Comparison of ENCODE assay signal across 16 cellular contexts in the genomic region with DNA sequence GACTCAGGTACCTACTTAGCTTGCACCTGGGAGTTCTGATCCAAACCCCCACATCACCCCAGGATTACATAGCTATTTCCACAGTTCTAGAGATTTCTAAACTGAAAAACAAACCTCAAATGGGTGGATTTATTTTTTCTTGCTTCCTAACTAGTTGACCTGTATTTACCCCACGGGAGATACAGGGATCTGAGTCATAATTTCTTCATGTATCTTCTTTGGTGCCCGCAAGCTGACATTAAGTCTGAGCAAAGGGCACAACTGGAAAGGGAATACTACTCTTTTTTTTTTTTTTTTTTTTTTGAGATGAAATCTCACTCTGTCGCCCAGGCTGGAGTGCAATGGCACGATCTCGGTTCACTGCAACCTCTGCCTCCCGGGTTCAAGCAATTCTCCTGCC. TPM values are rescaled to one million over a fixed set of nuclear protein-coding genes. Genes with fewer than 3 reads are reported as not detected.
DNase-seq lines count a peak whose midpoint lies in the region; ATAC-seq and TF ChIP-seq lines count a peak whose summit lies in the region.
"Had no signal": no experiment of that assay in that cellular context is flagged by ENCODE, and none has a peak within 500 bp of the region (broad histone marks: within the 10 kb centered on the region; RNA-seq: fewer than 3 reads in every experiment).

No MANE protein-coding gene starts in this region.

- H3K9me3 ChIP-seq in breast epithelium: no peaks in the 10 kb centered on the region
- H3K9me3 ChIP-seq: BLaER1 treated with 17β-estradiol and CSF1 and Interleukin-3, amounts not matched to agents 10 nM and 100 nM had no signal

- H3K27ac Mint-ChIP-seq in MCF 10A (ENCODE audit: low read depth, unreplicated experiment) (no peak overlapping the region), GM23338 (no peak overlapping the region)
- no peak overlapping the region for H3K27ac Mint-ChIP-seq in effector memory CD8-positive, alpha-beta T cell
- H3K27ac Mint-ChIP-seq: CD4-positive, CD25-positive, alpha-beta regulatory T cell; IgD-negative memory B cell had no signal

- intact Hi-C loops in MCF 10A (cut with micrococcal nuclease) (no loop called here), breast epithelium (cut with DNase I; ENCODE audit: low total_unique reads) (loop anchor here (10.0 kb wide), 1 partner anchor 306 kb away; no protein-coding TSS in a partner anchor)

- H3K36me3 ChIP-seq in breast epithelium: no peaks in the 10 kb centered on the region
- no peaks in the 10 kb centered on the region for H3K36me3 ChIP-seq in GM23338 (ENCODE audit: insufficient read depth)
- H3K36me3 ChIP-seq: BLaER1 treated with 17β-estradiol and CSF1 and Interleukin-3, amounts not matched to agents 10 nM and 100 nM had no signal

- no peaks in the 10 kb centered on the region for H3K4me1 ChIP-seq in breast epithelium
- H3K4me1 ChIP-seq in GM23338 (ENCODE audit: insufficient read depth): peaks cover 5% of the 10 kb centered on the region; the same call in 1 of the 2 replicates
- H3K4me1 ChIP-seq: BLaER1 treated with 17β-estradiol and CSF1 and Interleukin-3, amounts not matched to agents 10 nM and 100 nM had no signal

- H3K79me2 ChIP-seq in GM23338 (replicated peaks; ENCODE audit: insufficient read depth): no peaks in the 10 kb centered on the region

- BruUV-seq in MCF 10A (replicated peaks; lab: Mats Ljungman, UMichigan): no TSS peak

- H4K20me1 ChIP-seq in GM23338 (replicated peaks; ENCODE audit: insufficient read depth): no peaks in the 10 kb centered on the region
- H4K20me1 ChIP-seq: BLaER1 treated with 17β-estradiol and CSF1 and Interleukin-3, amounts not matched to agents 10 nM and 100 nM had no signal

- H3K27me3 ChIP-seq in breast epithelium (no peaks in the 10 kb centered on the region), GM23338 (ENCODE audit: insufficient read depth) (no peaks in the 10 kb centered on the region)

- H3K4me3 ChIP-seq in breast epithelium: no peak overlapping the region
- H3K4me3 ChIP-seq in GM23338: no peak overlapping the region
- H3K4me3 ChIP-seq: BLaER1 treated with 17β-estradiol and CSF1 and Interleukin-3, amounts not matched to agents 10 nM and 100 nM had no signal

- CTCF ChIA-PET in MCF 10A (lab: Yijun Ruan, JAX): interaction anchor here (0.6 to 2.7 kb wide), 4 partner anchors 16 to 203 kb away, joined by 3 to 14 read pairs (median 3); no protein-coding TSS in a partner anchor

- H3K9me3 Mint-ChIP-seq in MCF 10A (ENCODE audit: unreplicated experiment): peaks cover 8% of the 10 kb centered on the region
- no peaks in the 10 kb centered on the region for H3K9me3 Mint-ChIP-seq in effector memory CD8-positive, alpha-beta T cell
- H3K9me3 Mint-ChIP-seq in GM23338: no peaks in the 10 kb centered on the region
- H3K9me3 Mint-ChIP-seq: IgD-negative memory B cell had no signal

- ATAC-seq in left lobe of liver (peak; percentile 17), GM23338 (no peak)
- ATAC-seq in effector memory CD8-positive, alpha-beta T cell (replicated peaks): no peak
- ATAC-seq: HCT116 had no signal

- H3K36me3 Mint-ChIP-seq in MCF 10A (ENCODE audit: insufficient read depth, unreplicated experiment) (no peaks in the 10 kb centered on the region), GM23338 (ENCODE audit: low read depth) (no peaks in the 10 kb centered on the region)
- no peaks in the 10 kb centered on the region for H3K36me3 Mint-ChIP-seq in effector memory CD8-positive, alpha-beta T cell (ENCODE audit: insufficient read depth)
- H3K36me3 Mint-ChIP-seq: CD4-positive, CD25-positive, alpha-beta regulatory T cell; IgD-negative memory B cell had no signal

- H3F3A ChIP-seq in GM23338 (replicated peaks; ENCODE audit: low read depth): no peaks in the 10 kb centered on the region

- H3K4me3 Mint-ChIP-seq in MCF 10A (ENCODE audit: unreplicated experiment): no peak overlapping the region
- H3K4me3 Mint-ChIP-seq in effector memory CD8-positive, alpha-beta T cell: no peak overlapping the region
- no peak overlapping the region for H3K4me3 Mint-ChIP-seq in GM23338
- H3K4me3 Mint-ChIP-seq: CD4-positive, CD25-positive, alpha-beta regulatory T cell; IgD-negative memory B cell had no signal

- DNase-seq in MCF 10A (ENCODE audit: unreplicated experiment) (peak; percentile 35), breast epithelium (ENCODE audit: low spot score in 2 of 2) (no peak), RPMI7951 (ENCODE audit: low read depth) (peak; percentile 8), left lobe of liver (ENCODE audit: low spot score) (no peak), NCI-H2227 treated with DMSO at 0.1 percent for 48 hours (lab: John Stamatoyannopoulos, UW) (no peak), GM23338 (ENCODE audit: low spot score) (no peak), NOMO-1 treated with DMSO at 0.1 percent for 48 hours (lab: John Stamatoyannopoulos, UW; ENCODE audit: unreplicated experiment) (no peak)
- DNase-seq in effector memory CD8-positive, alpha-beta T cell: no peak
- DNase-seq: ACHN; CD4-positive, CD25-positive, alpha-beta regulatory T cell; DMS53; GF-D8 had no signal

- peaks cover 9% of the 10 kb centered on the region; the same call in 1 of the 2 replicates for H3K9me2 ChIP-seq in GM23338 (ENCODE audit: insufficient read depth)

- POLR2A ChIA-PET in MCF 10A (lab: Yijun Ruan, JAX): interaction anchor here (1.0 kb wide), 1 partner anchor 160 kb away, joined by 4 read pairs; no protein-coding TSS in a partner anchor

- no peak overlapping the region for H2AFZ ChIP-seq in GM23338

- no peak for TF ChIP-seq POLR2A in breast epithelium (IDR thresholded peaks at IDR 0.05)

- TF ChIP-seq CTCF in MCF 10A (IDR thresholded peaks at IDR 0.05; ENCODE audit: unreplicated experiment): no peak
- no peak for TF ChIP-seq CTCF in breast epithelium (IDR thresholded peaks at IDR 0.05)
- no peak for TF ChIP-seq CTCF in GM23338 (conservative IDR thresholded peaks at IDR 0.05; ENCODE audit: low read depth in 2 of 2)

- no peaks in the 10 kb centered on the region for H3K27me3 Mint-ChIP-seq in MCF 10A (ENCODE audit: insufficient read depth, unreplicated experiment)
- no peaks in the 10 kb centered on the region for H3K27me3 Mint-ChIP-seq in effector memory CD8-positive, alpha-beta T cell
- H3K27me3 Mint-ChIP-seq in GM23338 (ENCODE audit: insufficient read depth, low read depth, poor library complexity): no peaks in the 10 kb centered on the region
- H3K27me3 Mint-ChIP-seq: IgD-negative memory B cell had no signal

- H3K4me1 Mint-ChIP-seq in MCF 10A (ENCODE audit: insufficient read depth, unreplicated experiment) (no peaks in the 10 kb centered on the region), GM23338 (peaks cover 8% of the 10 kb centered on the region; the same call in 2 of the 3 replicates)
- no peaks in the 10 kb centered on the region for H3K4me1 Mint-ChIP-seq in effector memory CD8-positive, alpha-beta T cell (ENCODE audit: low read depth in 2 of 2)

- no peak overlapping the region for H3K4me2 ChIP-seq in GM23338
- H3K4me2 ChIP-seq: BLaER1 treated with 17β-estradiol and CSF1 and Interleukin-3, amounts not matched to agents 10 nM and 100 nM had no signal

- H3K27ac ChIP-seq in breast epithelium (no peak overlapping the region), GM23338 (ENCODE audit: low read depth) (no peak overlapping the region)
- H3K27ac ChIP-seq: 22Rv1; BLaER1 treated with 17β-estradiol and CSF1 and Interleukin-3, amounts not matched to agents 10 nM and 100 nM had no signal

TF ChIP-seq in GM23338, 12 proteins besides CTCF, POLR2A, EP300 and RAD21 (continues in another document):
- TF ChIP-seq STAT1 (IDR thresholded peaks at IDR 0.05; ENCODE audit: unreplicated experiment) (no peak), POLR2AphosphoS5 (IDR thresholded peaks at IDR 0.05; ENCODE audit: low read depth) (no peak), EZH2 (IDR thresholded peaks at IDR 0.05; ENCODE audit: low read depth, unreplicated experiment) (no peak), EZH2phosphoT487 (IDR thresholded peaks at IDR 0.05; ENCODE audit: unreplicated experiment) (no peak), NANOG (IDR thresholded peaks at IDR 0.05; ENCODE audit: borderline replicate concordance) (no peak), CREB1 (CRISPR knock-in tag; IDR thresholded peaks at IDR 0.05; ENCODE audit: low read depth) (no peak)
- TF ChIP-seq, protein P1, sequence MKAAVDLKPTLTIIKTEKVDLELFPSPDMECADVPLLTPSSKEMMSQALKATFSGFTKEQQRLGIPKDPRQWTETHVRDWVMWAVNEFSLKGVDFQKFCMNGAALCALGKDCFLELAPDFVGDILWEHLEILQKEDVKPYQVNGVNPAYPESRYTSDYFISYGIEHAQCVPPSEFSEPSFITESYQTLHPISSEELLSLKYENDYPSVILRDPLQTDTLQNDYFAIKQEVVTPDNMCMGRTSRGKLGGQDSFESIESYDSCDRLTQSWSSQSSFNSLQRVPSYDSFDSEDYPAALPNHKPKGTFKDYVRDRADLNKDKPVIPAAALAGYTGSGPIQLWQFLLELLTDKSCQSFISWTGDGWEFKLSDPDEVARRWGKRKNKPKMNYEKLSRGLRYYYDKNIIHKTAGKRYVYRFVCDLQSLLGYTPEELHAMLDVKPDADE (IDR thresholded peaks at IDR 0.05): no peak

RNA-seq across cellular contexts. Expression of a gene that starts 10.0 kb away (rescaled TPM):
- 22.7 and 23.5 TPM in 2 replicates for total RNA-seq in MCF 10A (2022)
- 1 to 10 TPM; 2.2 to 5.6 (median 4.1) TPM for total RNA-seq in breast epithelium
- 6.1 and 8.7 TPM in 2 replicates for total RNA-seq in RPMI7951 (2014; rRNA removed; shearing (Covaris generic))
- total RNA-seq in left lobe of liver: 35.0 TPM
- 84.6 and 89.5 TPM in 2 replicates for total RNA-seq in GM23338 (2014; rRNA removed; shearing (Covaris generic))
- 74.5 and 82.7 TPM in 2 replicates for polyA plus RNA-seq in GM23338 (2016; fragmentation: Nextera tagmentation; extraction: Ambion mirVana)

Comparison
In these comparisons a context has a peak if more than half of its experiments do, and no peak if none do; other contexts are left out.
1. DNase-seq: peak in MCF 10A (single experiment) and RPMI7951 (single experiment); none in breast epithelium (0 of 2), left lobe of liver (single experiment), NCI-H2227 treated with DMSO at 0.1 percent for 48 hours (single experiment), effector memory CD8-positive, alpha-beta T cell (0 of 3), GM23338 (single experiment) and NOMO-1 treated with DMSO at 0.1 percent for 48 hours (single experiment).